Comparison of ENCODE assay signal across 17 cellular contexts in the genomic region with DNA sequence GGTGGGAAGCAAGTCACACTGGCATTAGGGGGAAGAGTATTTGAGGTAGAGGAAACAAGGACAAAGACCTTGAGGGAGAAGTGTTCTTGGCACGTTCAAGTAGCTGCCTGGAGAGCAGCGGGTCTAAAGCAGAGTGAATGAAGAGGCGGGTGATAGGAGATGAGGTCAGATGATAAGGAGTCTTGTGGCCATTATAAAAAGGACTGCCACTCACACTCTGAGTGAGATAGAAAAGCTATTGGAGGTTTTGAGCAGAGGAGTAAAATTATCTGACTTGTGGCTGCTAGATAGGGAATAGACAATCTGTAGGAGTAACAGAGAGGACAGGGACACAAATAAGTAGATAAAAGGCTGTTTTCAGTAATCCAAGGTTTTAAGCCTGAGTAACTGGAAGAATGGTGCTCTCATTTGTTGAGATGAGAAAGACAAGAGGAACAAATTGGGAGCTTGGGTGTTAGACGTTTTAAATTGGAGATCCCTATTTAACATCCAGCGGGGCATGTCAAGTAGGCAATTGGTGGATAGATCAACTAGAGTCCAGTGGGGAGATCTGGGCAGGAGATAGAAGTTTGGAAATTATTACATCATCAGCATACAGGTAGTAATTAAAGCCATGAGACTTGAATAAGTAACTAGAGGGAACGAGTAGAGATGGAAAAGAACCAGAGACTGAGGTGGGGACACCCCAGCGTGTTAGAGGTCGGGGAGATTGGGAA. TPM values are rescaled to one million over a fixed set of nuclear protein-coding genes. Genes with fewer than 3 reads are reported as not detected.
DNase-seq lines count a peak whose midpoint lies in the region; ATAC-seq, FAIRE-seq and TF ChIP-seq lines count a peak whose summit lies in the region.
"Had no signal": no experiment of that assay in that cellular context is flagged by ENCODE, and none has a peak within 500 bp of the region (broad histone marks: within the 10 kb centered on the region; RNA-seq: fewer than 3 reads in every experiment).

No MANE protein-coding gene starts in this region.

- DNase-seq in GM23338 (ENCODE audit: low spot score) (no peak), NCI-H187 (lab: John Stamatoyannopoulos, UW) (peak; percentile 46 to 64), SK-N-DZ (ENCODE audit: low spot score) (peak; percentile 15), HepG2 (ENCODE audit: low spot score) (no peak), A673 (ENCODE audit: low spot score) (no peak), cerebellar cortex (ENCODE audit: low spot score) (no peak), aorta (no peak)
- DNase-seq: Caco-2, DMS153, H7, NCI-H2107, NCI-H774, PC-9, SW 1271 had no signal

- H3K27me3 Mint-ChIP-seq in GM23338 (ENCODE audit: insufficient read depth, low read depth, poor library complexity) = no peaks in the 10 kb centered on the region
- H3K27me3 Mint-ChIP-seq: IgD-negative memory B cell had no signal

- no peaks in the 10 kb centered on the region; the same call in 1 of the 2 replicates for H3K36me3 ChIP-seq in GM23338 (ENCODE audit: insufficient read depth)
- H3K36me3 ChIP-seq in HepG2 (replicated peaks in 1 of 2; ENCODE audit: control insufficient read depth in 1 of 2, insufficient read depth in 2 of 2, low read length in 2 of 2) = no peaks in the 10 kb centered on the region
- H3K36me3 ChIP-seq in A673 (ENCODE audit: insufficient read depth, low read length, poor library complexity, severe bottlenecking) = no peaks in the 10 kb centered on the region
- H3K36me3 ChIP-seq in aorta (ENCODE audit: control insufficient read depth in 1 of 2, insufficient read depth in 2 of 2, low read length in 1 of 2) = peaks cover 0 to 2% of the 10 kb centered on the region in 2 donors

- no peak for TF ChIP-seq RAD21 in HepG2 (CRISPR knock-in tag; IDR thresholded peaks at IDR 0.05)

- no peaks in the 10 kb centered on the region for H3K9me3 Mint-ChIP-seq in GM23338
- H3K9me3 Mint-ChIP-seq: IgD-negative memory B cell had no signal

- H3K79me2 ChIP-seq in GM23338 (replicated peaks; ENCODE audit: insufficient read depth) = no peaks in the 10 kb centered on the region
- H3K79me2 ChIP-seq in HepG2 (ENCODE audit: insufficient read depth, low read length) = no peaks in the 10 kb centered on the region

- H3K4me3 ChIP-seq in GM23338 = no peak overlapping the region
- no peak overlapping the region for H3K4me3 ChIP-seq in HepG2 (replicated peaks in 1 of 3; ENCODE audit: insufficient read depth in 1 of 3, low read depth in 2 of 3, low read length in 3 of 3)
- no peak overlapping the region for H3K4me3 ChIP-seq in A673 (ENCODE audit: low read depth, low read length, poor library complexity, severe bottlenecking)
- no peak overlapping the region for H3K4me3 ChIP-seq in aorta (ENCODE audit: low read length in 2 of 2)
- H3K4me3 ChIP-seq: PC-9, SJSA1 had no signal

- CTCF ChIA-PET in HepG2 (lab: Yijun Ruan, JAX; ENCODE audit: low intra/inter-chr PET ratio, low total read pairs) (no interaction called here), A673 (lab: Charles Lee) (no interaction called here)

- BruUV-seq in HepG2 (replicated peaks; lab: Mats Ljungman, UMichigan) (no TSS peak), A673 (replicated peaks; lab: Mats Ljungman, UMichigan) (no TSS peak)

- H3K4me3 Mint-ChIP-seq in GM23338 = no peak overlapping the region
- H3K4me3 Mint-ChIP-seq: IgD-negative memory B cell had no signal

- no peak for TF ChIP-seq CTCF in GM23338 (conservative IDR thresholded peaks at IDR 0.05; ENCODE audit: low read depth in 2 of 2)
- no peak for TF ChIP-seq CTCF in HepG2 (CRISPR knock-in tag; IDR thresholded peaks at IDR 0.05)
- TF ChIP-seq CTCF in A673 (conservative IDR thresholded peaks at IDR 0.05; ENCODE audit: low read depth, low read length) = no peak

- FAIRE-seq in HepG2 (lab: Jason Lieb, UNC) = no peak
- FAIRE-seq: GM19239 had no signal

- in situ Hi-C loops in HepG2 (cut with HindIII; ENCODE audit: extremely low pct_ligation_motif_present, low pct_unique_long_range_greater_than_20kb) = no loop called here

- 77% methylated on average over 8 of the region's 8 CpGs for WGBS in HepG2 (ENCODE audit: low lambda C conversion rate)
- 94 to 95% methylated on average over 8 of the region's 8 CpGs for WGBS in aorta, 2 donors

- POLR2A ChIA-PET in HepG2 (lab: Yijun Ruan, JAX) = no interaction called here
- POLR2A ChIA-PET in A673 (lab: Charles Lee; ENCODE audit: low non-redundant PET) = no interaction called here

- ATAC-seq in GM23338 (no peak), HepG2 (no peak), aorta (ENCODE audit: low FRiP score) (no peak)

- H3K27ac Mint-ChIP-seq in GM23338 = no peak overlapping the region
- H3K27ac Mint-ChIP-seq: IgD-negative memory B cell had no signal

- H3K9me3 ChIP-seq in HepG2 (ENCODE audit: low read length) = no peaks in the 10 kb centered on the region
- H3K9me3 ChIP-seq in A673 (ENCODE audit: low read depth, low read length, poor library complexity, severe bottlenecking) = no peaks in the 10 kb centered on the region
- no peaks in the 10 kb centered on the region for H3K9me3 ChIP-seq in aorta (ENCODE audit: control insufficient read depth, low read length)
- H3K9me3 ChIP-seq: Caco-2, SJSA1 had no signal

- no peak for TF ChIP-seq POLR2A in HepG2 (IDR thresholded peaks at IDR 0.05; ENCODE audit: insufficient read depth in 1 of 2, low read depth in 2 of 2, low read length in 2 of 2)

- no peak overlapping the region for H3K9ac ChIP-seq in HepG2 (ENCODE audit: insufficient read depth, low read depth, low read length)

- H2AFZ ChIP-seq in GM23338 = no peak overlapping the region
- H2AFZ ChIP-seq in HepG2 (ENCODE audit: low read length) = no peak overlapping the region
- H2AFZ ChIP-seq: PC-9 had no signal

- H3K9me2 ChIP-seq in GM23338 (ENCODE audit: insufficient read depth) = no peaks in the 10 kb centered on the region

- H3K4me1 ChIP-seq in GM23338 (ENCODE audit: insufficient read depth) (no peaks in the 10 kb centered on the region), HepG2 (ENCODE audit: insufficient read depth, low read length) (no peaks in the 10 kb centered on the region; the same call in 1 of the 2 replicates), A673 (ENCODE audit: insufficient read depth, low read length, poor library complexity, severe bottlenecking) (no peaks in the 10 kb centered on the region), aorta (ENCODE audit: control insufficient read depth in 1 of 2, insufficient read depth in 2 of 2, low read length in 2 of 2) (no peaks in the 10 kb centered on the region)
- H3K4me1 ChIP-seq: Caco-2, SJSA1 had no signal

- H4K20me1 ChIP-seq in GM23338 (replicated peaks; ENCODE audit: insufficient read depth) = peaks cover 2% of the 10 kb centered on the region; the same call in 1 of the 2 replicates
- H4K20me1 ChIP-seq in HepG2 (ENCODE audit: insufficient read depth, low read length) = no peaks in the 10 kb centered on the region

- H3K27me3 ChIP-seq in GM23338 (ENCODE audit: insufficient read depth) = no peaks in the 10 kb centered on the region
- no peaks in the 10 kb centered on the region for H3K27me3 ChIP-seq in HepG2 (ENCODE audit: control insufficient read depth in 1 of 2, insufficient read depth in 2 of 2, low read length in 2 of 2)
- H3K27me3 ChIP-seq in A673 (replicated peaks; ENCODE audit: insufficient read depth, low read depth, low read length, poor library complexity) = no peaks in the 10 kb centered on the region
- no peaks in the 10 kb centered on the region for H3K27me3 ChIP-seq in aorta (ENCODE audit: control insufficient read depth in 1 of 2, insufficient read depth in 2 of 2, low read length in 1 of 2)
- H3K27me3 ChIP-seq: SJSA1 had no signal

- H3F3A ChIP-seq in GM23338 (replicated peaks; ENCODE audit: low read depth) = no peaks in the 10 kb centered on the region

- TF ChIP-seq EP300 in HepG2 (IDR thresholded peaks at IDR 0.05; ENCODE audit: low read depth in 2 of 2, low read length in 2 of 2) (no peak), HepG2 (CRISPR knock-in tag; IDR thresholded peaks at IDR 0.05; ENCODE audit: borderline replicate concordance) (no peak)

- H3K27ac ChIP-seq in GM23338 (ENCODE audit: low read depth) (0 out of 2 replicates have a peak overlapping the region, but pooled peaks have one; percentile 26), HepG2 (ENCODE audit: extremely low read length, insufficient read depth, low read length) (no peak overlapping the region), A673 (ENCODE audit: low read depth, low read length, poor library complexity, severe bottlenecking) (no peak overlapping the region), aorta (ENCODE audit: low read depth in 1 of 2, low read length in 2 of 2) (no peak overlapping the region)
- H3K27ac ChIP-seq: PC-9, SJSA1 had no signal

- H3K4me2 ChIP-seq in GM23338 (no peak overlapping the region), HepG2 (ENCODE audit: low read depth, low read length) (no peak overlapping the region)
- H3K4me2 ChIP-seq: PC-9 had no signal

- H3K4me1 Mint-ChIP-seq in GM23338 = no peaks in the 10 kb centered on the region
- H3K4me1 Mint-ChIP-seq: IgD-negative memory B cell had no signal

- no peaks in the 10 kb centered on the region; the same call in 2 of the 3 replicates for H3K36me3 Mint-ChIP-seq in GM23338 (ENCODE audit: low read depth)

- intact Hi-C loops in HepG2 (cut with micrococcal nuclease; ENCODE audit: unreplicated experiment) = no loop called here
- intact Hi-C loops in A673 (cut with micrococcal nuclease; ENCODE audit: unreplicated experiment) = no loop called here
- intact Hi-C loops in aorta (cut with DNase I) = loop anchor here in 1 of 2 donors (10.0 kb wide), 1 partner anchor 52 kb away; a partner anchor contains a TSS

RNA-seq across cellular contexts. Expression of a gene that starts 43.7 kb away (rescaled TPM):
- 7.0 and 9.7 TPM in 2 replicates for total RNA-seq in GM23338 (2014; rRNA removed; shearing (Covaris generic))
- polyA plus RNA-seq in GM23338 (2016; fragmentation: Nextera tagmentation; extraction: Ambion mirVana) (4.2 and 4.7 TPM in 2 replicates), HepG2 (2011; rRNA removed) (not detected in 2 replicates), aorta (1 to 10 TPM; 3.2 to 6.0 TPM)
- polyA plus RNA-seq in SK-N-DZ (2014; cell fraction: cytosol; rRNA removed) = not detected in 2 replicates
- polyA plus RNA-seq in SK-N-DZ (2014; cell fraction: nucleus; rRNA removed) = not detected in 2 replicates
- total RNA-seq in HepG2 (2016; rRNA removed; fragmentation: Illumina TruSeq; extraction: Trizol) (not detected in 2 replicates), A673 (2021) (9.5 and 11.0 TPM in 2 replicates), aorta (1 to 10 TPM; 3.0 to 3.9 TPM)
- not detected in 2 replicates for total RNA-seq in HepG2 (2016; cell fraction: cytosol; rRNA removed; fragmentation: Illumina TruSeq; extraction: Trizol; ENCODE audit: low read depth)
- not detected in 2 replicates for total RNA-seq in HepG2 (2016; cell fraction: insoluble cytoplasmic fraction; rRNA removed; fragmentation: Illumina TruSeq; extraction: Trizol)
- total RNA-seq in HepG2 (2016; cell fraction: membrane; rRNA removed; fragmentation: Illumina TruSeq; extraction: Trizol) = not detected in 2 replicates
- total RNA-seq in HepG2 (2016; cell fraction: nucleus; rRNA removed; fragmentation: Illumina TruSeq; extraction: Trizol) = not detected in 2 replicates
- polyA plus RNA-seq in HepG2 (2011; cell fraction: cytosol; rRNA removed) = not detected in 2 replicates
- polyA plus RNA-seq in HepG2 (2011; cell fraction: nucleus; rRNA removed) = not detected in 2 replicates
- polyA plus RNA-seq in HepG2 (2012) = not detected in 2 replicates
- not detected in 2 replicates for polyA plus RNA-seq in HepG2 (2016; cell fraction: cytosol; fragmentation: Illumina TruSeq; extraction: Trizol; ENCODE audit: low read depth)
- not detected in 2 replicates for polyA plus RNA-seq in HepG2 (2016; cell fraction: insoluble cytoplasmic fraction; fragmentation: Illumina TruSeq; extraction: Trizol; ENCODE audit: low read depth)
- polyA plus RNA-seq in HepG2 (2016; cell fraction: membrane; fragmentation: Illumina TruSeq; extraction: Trizol; ENCODE audit: low read depth) = not detected in 2 replicates
- not detected in 2 replicates for polyA plus RNA-seq in HepG2 (2016; cell fraction: nucleus; fragmentation: Illumina TruSeq; extraction: Trizol; ENCODE audit: insufficient read depth, low read depth)
- 13.3 TPM in 1 of 2 replicates, not detected in the other for polyA minus RNA-seq in HepG2 (2011; rRNA and poly(A)+ RNA removed; ENCODE audit: low replicate concordance)
- not detected in 2 replicates for polyA minus RNA-seq in HepG2 (2011; cell fraction: cytosol; rRNA and poly(A)+ RNA removed)
- polyA minus RNA-seq in HepG2 (2011; cell fraction: nucleus; rRNA and poly(A)+ RNA removed) = not detected in 2 replicates

RNA-seq across cellular contexts. Expression of a gene that starts 57.3 kb away (rescaled TPM):
- 42.5 and 44.5 TPM in 2 replicates for total RNA-seq in GM23338 (2014; rRNA removed; shearing (Covaris generic))
- polyA plus RNA-seq in GM23338 (2016; fragmentation: Nextera tagmentation; extraction: Ambion mirVana) (6.0 and 7.9 TPM in 2 replicates), HepG2 (2011; rRNA removed) (0.81 and 0.90 TPM in 2 replicates), aorta (10 to 100 TPM in 1 of 2 donors, 1 to 10 TPM in 1; 7.6 to 11.0 TPM)
- polyA plus RNA-seq in SK-N-DZ (2014; cell fraction: cytosol; rRNA removed) = 21.6 and 22.8 TPM in 2 replicates
- polyA plus RNA-seq in SK-N-DZ (2014; cell fraction: nucleus; rRNA removed) = 14.4 and 21.0 TPM in 2 replicates
- total RNA-seq in HepG2 (2016; rRNA removed; fragmentation: Illumina TruSeq; extraction: Trizol) (3.2 and 5.7 TPM in 2 replicates), A673 (2021) (14.6 and 15.7 TPM in 2 replicates), aorta (10 to 100 TPM; 13.6 to 34.9 TPM)
- total RNA-seq in HepG2 (2016; cell fraction: cytosol; rRNA removed; fragmentation: Illumina TruSeq; extraction: Trizol; ENCODE audit: low read depth) = 0.35 and 0.40 TPM in 2 replicates
- 3.6 and 5.4 TPM in 2 replicates for total RNA-seq in HepG2 (2016; cell fraction: insoluble cytoplasmic fraction; rRNA removed; fragmentation: Illumina TruSeq; extraction: Trizol)
- 2.8 and 3.5 TPM in 2 replicates for total RNA-seq in HepG2 (2016; cell fraction: membrane; rRNA removed; fragmentation: Illumina TruSeq; extraction: Trizol)
- 2.2 and 2.5 TPM in 2 replicates for total RNA-seq in HepG2 (2016; cell fraction: nucleus; rRNA removed; fragmentation: Illumina TruSeq; extraction: Trizol)
- 0.40 and 0.67 TPM in 2 replicates for polyA plus RNA-seq in HepG2 (2011; cell fraction: cytosol; rRNA removed)
- polyA plus RNA-seq in HepG2 (2011; cell fraction: nucleus; rRNA removed) = 0.54 and 0.63 TPM in 2 replicates
- polyA plus RNA-seq in HepG2 (2012) = 1.0 and 1.2 TPM in 2 replicates
- 0.14 and 0.17 TPM in 2 replicates for polyA plus RNA-seq in HepG2 (2016; cell fraction: cytosol; fragmentation: Illumina TruSeq; extraction: Trizol; ENCODE audit: low read depth)
- polyA plus RNA-seq in HepG2 (2016; cell fraction: insoluble cytoplasmic fraction; fragmentation: Illumina TruSeq; extraction: Trizol; ENCODE audit: low read depth) = 3.7 and 4.0 TPM in 2 replicates
- polyA plus RNA-seq in HepG2 (2016; cell fraction: membrane; fragmentation: Illumina TruSeq; extraction: Trizol; ENCODE audit: low read depth) = 1.2 TPM in 2 replicates
- polyA plus RNA-seq in HepG2 (2016; cell fraction: nucleus; fragmentation: Illumina TruSeq; extraction: Trizol; ENCODE audit: insufficient read depth, low read depth) = 2.1 and 2.5 TPM in 2 replicates
- 0.74 and 69.9 TPM in 2 replicates for polyA minus RNA-seq in HepG2 (2011; rRNA and poly(A)+ RNA removed; ENCODE audit: low replicate concordance)
- polyA minus RNA-seq in HepG2 (2011; cell fraction: cytosol; rRNA and poly(A)+ RNA removed) = 1.3 and 1.5 TPM in 2 replicates
- polyA minus RNA-seq in HepG2 (2011; cell fraction: nucleus; rRNA and poly(A)+ RNA removed) = 1.7 and 1.9 TPM in 2 replicates

Comparison
In these comparisons a context has a peak if more than half of its experiments do, and no peak if none do; other contexts are left out.
1. DNase-seq: peak in NCI-H187 (2 of 2) and SK-N-DZ (single experiment); none in GM23338 (single experiment), HepG2 (single experiment), A673 (single experiment), cerebellar cortex (single experiment) and aorta (0 of 2).